Comparison of ENCODE assay signal across 8 cellular contexts in genomic region chr19:23075031-23075733, GRCh38. TPM values are rescaled to one million over a fixed set of nuclear protein-coding genes. Genes with fewer than 3 reads are reported as not detected.
A peak's percentile ranks its signal among the peaks of the same experiment; 100 is the strongest.
DNase-seq lines count a peak whose midpoint lies in the region; ATAC-seq and TF ChIP-seq lines count a peak whose summit lies in the region.

No MANE protein-coding gene starts in this region.

- DNase-seq in OCI-M2 (lab: John Stamatoyannopoulos, UW; ENCODE audit: unreplicated experiment) (peak; percentile 59), endodermal cell (peak; percentile 98), memory B cell (ENCODE audit: low spot score in 2 of 2) (no peak), testis (peak; percentile 85)

- peaks cover 15% of the 10 kb centered on the region for H3K4me1 Mint-ChIP-seq in endodermal cell
- H3K4me1 Mint-ChIP-seq in memory B cell, result no peaks in the 10 kb centered on the region

- H3K9me3 Mint-ChIP-seq in endodermal cell (peaks cover 37% of the 10 kb centered on the region), memory B cell (peaks cover 13% of the 10 kb centered on the region)

- H3K36me3 Mint-ChIP-seq in endodermal cell (ENCODE audit: low read depth), result peaks cover 18% of the 10 kb centered on the region
- peaks cover 1% of the 10 kb centered on the region for H3K36me3 Mint-ChIP-seq in memory B cell

- no peaks in the 10 kb centered on the region for H3K36me3 ChIP-seq in ES-I3 (ENCODE audit: insufficient read depth, low read length)
- H3K36me3 ChIP-seq in endodermal cell (ENCODE audit: control insufficient read depth, insufficient read depth, low read length), result peaks cover 27% of the 10 kb centered on the region
- no peaks in the 10 kb centered on the region for H3K36me3 ChIP-seq in testis (ENCODE audit: low read depth, missing control alignments)

- intact Hi-C loops in testis (cut with DNase I; ENCODE audit: low total_unique reads), result no loop called here

- ATAC-seq in HG03159 (IDR thresholded peaks at IDR 0.05; ENCODE audit: unreplicated experiment), result peak; percentile 64
- no peak for ATAC-seq in memory B cell (ENCODE audit: low read depth)
- ATAC-seq in GM19328 (IDR thresholded peaks at IDR 0.05; ENCODE audit: unreplicated experiment), result no peak
- no peak for ATAC-seq in HG02973 (IDR thresholded peaks at IDR 0.05; ENCODE audit: unreplicated experiment)

- peaks cover 15% of the 10 kb centered on the region for H3K27me3 Mint-ChIP-seq in endodermal cell (ENCODE audit: insufficient read depth)
- peaks cover 3% of the 10 kb centered on the region for H3K27me3 Mint-ChIP-seq in memory B cell

- H3K9me3 ChIP-seq in ES-I3 (ENCODE audit: control insufficient read depth, insufficient read depth, low read length) (no peaks in the 10 kb centered on the region; the same call in 1 of the 2 replicates), endodermal cell (ENCODE audit: control insufficient read depth, low read length) (peaks cover 22% of the 10 kb centered on the region), testis (no peaks in the 10 kb centered on the region)

- H3K4me1 ChIP-seq in ES-I3 (ENCODE audit: insufficient read depth, low read length), result peaks cover 12% of the 10 kb centered on the region; the same call in 1 of the 2 replicates
- H3K4me1 ChIP-seq in endodermal cell (ENCODE audit: control insufficient read depth, insufficient read depth, low read length), result peaks cover 4% of the 10 kb centered on the region
- no peaks in the 10 kb centered on the region for H3K4me1 ChIP-seq in testis

- H3K4me3 Mint-ChIP-seq in endodermal cell, result peak overlapping the region; percentile 90
- peak overlapping the region; percentile 65 for H3K4me3 Mint-ChIP-seq in memory B cell

- H3K27me3 ChIP-seq in endodermal cell (ENCODE audit: control insufficient read depth, insufficient read depth, low read length, poor library complexity, severe bottlenecking) (no peaks in the 10 kb centered on the region), testis (no peaks in the 10 kb centered on the region)

- H3K27ac Mint-ChIP-seq in endodermal cell (peak overlapping the region; percentile 99), memory B cell (no peak overlapping the region)

- H3K4me3 ChIP-seq in endodermal cell (ENCODE audit: low read length), result peak overlapping the region; percentile 83
- H3K4me3 ChIP-seq in testis, result peak overlapping the region; percentile 63 to 75

- peak overlapping the region; percentile 100 for H3K27ac ChIP-seq in endodermal cell (ENCODE audit: low read depth, low read length)
- H3K27ac ChIP-seq in testis, result no peak overlapping the region

- TF ChIP-seq POLR2A in testis (IDR thresholded peaks at IDR 0.05), result no peak

- peak; percentile 19 for TF ChIP-seq CTCF in endodermal cell (conservative IDR thresholded peaks at IDR 0.05)
- TF ChIP-seq CTCF in testis (IDR thresholded peaks at IDR 0.05), result no peak

- WGBS in endodermal cell (ENCODE audit: insufficient coverage in 1 of 2, insufficient read length in 1 of 2), 2 experiments, result 0 to 1% methylated on average over 14 to 48 of the region's 48 CpGs
- 1% methylated on average over 28 of the region's 48 CpGs for WGBS in testis, 2 donors

- peak overlapping the region; percentile 81 for H3K9ac ChIP-seq in ES-I3 (ENCODE audit: low read depth, low read length)
- peak overlapping the region; percentile 99 for H3K9ac ChIP-seq in endodermal cell (ENCODE audit: extremely low read depth, low read length, poor library complexity, severe bottlenecking)

RNA-seq across cellular contexts. Expression of gene ZNF730, which starts 41.6 kb away (rescaled TPM):
- total RNA-seq in endodermal cell (10 to 100 TPM; 40.3 to 83.9 TPM), testis (1 to 10 TPM; 3.5 to 8.8 TPM)
- 21.7 TPM for polyA plus RNA-seq in endodermal cell (2013, experiment 1 of 2)
- polyA plus RNA-seq in endodermal cell (2013, experiment 2 of 2), result 27.6 TPM
- polyA plus RNA-seq in testis (ENCODE audit: insufficient read depth, low read depth, low replicate concordance), result 1.3 TPM

Comparison
In these comparisons a context has a peak if more than half of its experiments do, and no peak if none do; other contexts are left out.
1. DNase-seq: peak in OCI-M2 (single experiment), endodermal cell (single experiment) and testis (single experiment); none in memory B cell (0 of 2).
2. RNA of gene ZNF730, which starts 41.6 kb away (total RNA-seq): 40.3 to 83.9 TPM in endodermal cell; 3.5 to 8.8 TPM in testis; every median in the first group is over 4 times any median in the second.